In genomic region chr1:91502138-91502881, GRCh38 we compare ENCODE assay signal across 9 cellular contexts. TPM values are rescaled to one million over a fixed set of nuclear protein-coding genes. Genes with fewer than 3 reads are reported as not detected.
A peak's percentile ranks its signal among the peaks of the same experiment; 100 is the strongest.
DNase-seq lines count a peak whose midpoint lies in the region; ATAC-seq and TF ChIP-seq lines count a peak whose summit lies in the region.
"Had no signal": no experiment of that assay in that cellular context is flagged by ENCODE, and none has a peak within 500 bp of the region (broad histone marks: within the 10 kb centered on the region; RNA-seq: fewer than 3 reads in every experiment).

No MANE protein-coding gene starts in this region.

- H3K4me3 ChIP-seq in HUES6 (ENCODE audit: low read depth, low read length) = peak overlapping the region; percentile 90

- H3K27ac Mint-ChIP-seq in central memory CD8-positive, alpha-beta T cell (ENCODE audit: low read depth) = peak overlapping the region; percentile 1
- peak overlapping the region; percentile 0 for H3K27ac Mint-ChIP-seq in neural crest cell (ENCODE audit: unreplicated experiment)

- H3K27me3 Mint-ChIP-seq in central memory CD8-positive, alpha-beta T cell = no peaks in the 10 kb centered on the region
- H3K27me3 Mint-ChIP-seq in neural crest cell (ENCODE audit: low read depth) = no peaks in the 10 kb centered on the region

- DNase-seq in NCI-H82 (lab: John Stamatoyannopoulos, UW) = peak; percentile 24
- DNase-seq in NCI-H82 treated with DMSO at 0.1 percent for 48 hours (lab: John Stamatoyannopoulos, UW; ENCODE audit: unreplicated experiment) = no peak
- DNase-seq in central memory CD8-positive, alpha-beta T cell (ENCODE audit: low spot score in 2 of 2) = no peak
- DNase-seq in neural crest cell (ENCODE audit: low read depth, low spot score) = no peak
- DNase-seq in NAMALWA (ENCODE audit: low spot score) = no peak
- DNase-seq in DMS79 treated with DMSO at 0.1 percent for 48 hours (lab: John Stamatoyannopoulos, UW) = no peak
- DNase-seq: stomach had no signal

- peaks cover 33% of the 10 kb centered on the region for H3K4me1 ChIP-seq in HUES6 (ENCODE audit: control insufficient read depth, insufficient read depth, low read length)

- no peak for TF ChIP-seq CTCF in neural crest cell (conservative IDR thresholded peaks at IDR 0.05)

- peaks cover 4% of the 10 kb centered on the region for H3K36me3 Mint-ChIP-seq in central memory CD8-positive, alpha-beta T cell (ENCODE audit: insufficient read depth)
- peaks cover 4% of the 10 kb centered on the region for H3K36me3 Mint-ChIP-seq in neural crest cell (ENCODE audit: low read depth)

- peaks cover 5% of the 10 kb centered on the region; the same call in 1 of the 2 replicates for H3K36me3 ChIP-seq in HUES6 (ENCODE audit: control insufficient read depth, insufficient read depth, low read length)
- H3K36me3 ChIP-seq: stomach had no signal

- ATAC-seq in central memory CD8-positive, alpha-beta T cell (replicated peaks; ENCODE audit: extremely low read depth, poor library complexity, severe bottlenecking) = no peak
- ATAC-seq in GM19324 (IDR thresholded peaks at IDR 0.05; ENCODE audit: low FRiP score, unreplicated experiment) = no peak

- H3K4me3 Mint-ChIP-seq in central memory CD8-positive, alpha-beta T cell = peak overlapping the region; percentile 42
- no peak overlapping the region for H3K4me3 Mint-ChIP-seq in neural crest cell

- peak overlapping the region; percentile 98; the same call in 1 of the 2 replicates for H3K27ac ChIP-seq in HUES6 (ENCODE audit: low read depth, low read length)

- no peaks in the 10 kb centered on the region for H3K9me3 Mint-ChIP-seq in central memory CD8-positive, alpha-beta T cell
- no peaks in the 10 kb centered on the region for H3K9me3 Mint-ChIP-seq in neural crest cell

- H3K9ac ChIP-seq in HUES6 (ENCODE audit: low read length) = peak overlapping the region; percentile 97

- H3K9me3 ChIP-seq in HUES6 (ENCODE audit: control insufficient read depth, insufficient read depth, low read depth, low read length) = no peaks in the 10 kb centered on the region
- H3K9me3 ChIP-seq: stomach had no signal

- H3K27me3 ChIP-seq in HUES6 (ENCODE audit: control insufficient read depth, insufficient read depth, low read length) = no peaks in the 10 kb centered on the region
- H3K27me3 ChIP-seq: stomach had no signal

- H3K4me1 Mint-ChIP-seq in central memory CD8-positive, alpha-beta T cell = peaks cover 13% of the 10 kb centered on the region
- H3K4me1 Mint-ChIP-seq in neural crest cell = peaks cover 41% of the 10 kb centered on the region

RNA-seq across cellular contexts. Expression of gene CDC7, which starts 1.7 kb away (rescaled TPM):
- 62.8 and 64.8 TPM in 2 replicates for total RNA-seq in neural crest cell
